14 cellular contexts compared by ENCODE assay signal in the genomic region with DNA sequence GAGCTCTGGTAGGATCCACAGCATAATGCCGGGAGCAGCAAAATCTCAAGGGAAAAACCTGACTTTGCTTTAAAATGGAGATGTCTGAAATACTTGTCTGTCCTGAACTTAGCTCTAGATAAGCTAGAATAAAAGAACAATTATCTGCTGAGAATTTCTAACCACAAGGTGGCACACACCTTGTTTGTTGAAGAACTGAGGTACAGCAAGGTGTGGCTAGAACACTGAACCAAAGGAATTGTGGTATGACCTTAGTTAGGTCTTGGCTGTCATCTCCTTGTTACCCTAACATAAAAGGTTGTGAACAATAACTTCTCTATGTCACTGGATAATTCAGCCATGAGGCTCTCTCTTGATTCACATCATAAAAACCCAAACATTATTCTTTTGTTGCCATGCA.
DNase-seq lines count a peak whose midpoint lies in the region; ATAC-seq, FAIRE-seq and TF ChIP-seq lines count a peak whose summit lies in the region.
"Had no signal": no experiment of that assay in that cellular context is flagged by ENCODE, and none has a peak within 500 bp of the region (broad histone marks: within the 10 kb centered on the region; RNA-seq: fewer than 3 reads in every experiment).

No MANE protein-coding gene starts in this region.

- no peak overlapping the region for H2BK12ac ChIP-seq in H1 (ENCODE audit: low read depth, low read length)

- H3K9me3 Mint-ChIP-seq in GM23338, result no peaks in the 10 kb centered on the region
- H3K9me3 Mint-ChIP-seq in neural progenitor cell, result no peaks in the 10 kb centered on the region
- H3K9me3 Mint-ChIP-seq: activated naive CD4-positive, alpha-beta T cell treated with anti-CD3 and anti-CD28 coated beads, Interleukin-2, amount 10 ng/mL, durations not matched to agents 7 days and 5 days; stimulated activated naive B cell treated with anti-CD40 and anti-IgM and Interleukin-4, amounts not matched to agents 10 μg/mL and 1 μg/mL and 100 μg/mL, for 72 hours had no signal

- H3K27ac Mint-ChIP-seq in GM23338 (no peak overlapping the region), neural progenitor cell (no peak overlapping the region)
- H3K27ac Mint-ChIP-seq: activated naive CD4-positive, alpha-beta T cell treated with anti-CD3 and anti-CD28 coated beads, Interleukin-2, amount 10 ng/mL, durations not matched to agents 7 days and 5 days; stimulated activated naive B cell treated with anti-CD40 and anti-IgM and Interleukin-4, amounts not matched to agents 10 μg/mL and 1 μg/mL and 100 μg/mL, for 72 hours had no signal

- no peak overlapping the region for H2BK15ac ChIP-seq in H1 (ENCODE audit: low read length)

- H3K27me3 ChIP-seq in GM23338 (ENCODE audit: insufficient read depth) (no peaks in the 10 kb centered on the region), H1 (replicated peaks in 1 of 4; ENCODE audit: control insufficient read depth in 3 of 4, extremely low read depth in 1 of 4, insufficient read depth in 3 of 4, low read length in 3 of 4) (no peaks in the 10 kb centered on the region), neural progenitor cell (no peaks in the 10 kb centered on the region)
- H3K27me3 ChIP-seq: gastrocnemius medialis had no signal

- 94% methylated on average over 1 of the region's 1 CpG; no CpG with 5 or more reads in 1 of the 2 experiments for WGBS in H1 (ENCODE audit: extremely low coverage in 1 of 2, insufficient coverage in 1 of 2, insufficient read length in 1 of 2, insufficient replicate concordance in 2 of 2, low coverage in 1 of 2, low lambda C conversion rate in 2 of 2, missing lambda C conversion rate in 1 of 2), 2 experiments

- CTCF ChIA-PET in H1 (lab: Charles Lee; ENCODE audit: partially characterized antibody), result interaction anchor here (0.7 to 5.4 kb wide), 17 partner anchors 10 to 301 kb away, joined by 3 to 43 read pairs (median 10); no protein-coding TSS in a partner anchor

- peaks cover 2% of the 10 kb centered on the region for H3K27me3 Mint-ChIP-seq in GM23338 (ENCODE audit: insufficient read depth, low read depth, poor library complexity)
- no peaks in the 10 kb centered on the region for H3K27me3 Mint-ChIP-seq in neural progenitor cell (ENCODE audit: insufficient read depth, low read depth)

- H3K4me3 Mint-ChIP-seq in GM23338 (no peak overlapping the region), neural progenitor cell (no peak overlapping the region)
- H3K4me3 Mint-ChIP-seq: activated naive CD4-positive, alpha-beta T cell treated with anti-CD3 and anti-CD28 coated beads, Interleukin-2, amount 10 ng/mL, durations not matched to agents 7 days and 5 days; stimulated activated naive B cell treated with anti-CD40 and anti-IgM and Interleukin-4, amounts not matched to agents 10 μg/mL and 1 μg/mL and 100 μg/mL, for 72 hours had no signal

- no peak overlapping the region for H2BK5ac ChIP-seq in H1 (ENCODE audit: low read depth, low read length)

- no peak overlapping the region for H4K91ac ChIP-seq in H1 (replicated peaks; ENCODE audit: insufficient read length, low read length)

- H3K9me3 ChIP-seq in H1 (ENCODE audit: insufficient read depth in 2 of 2, low read depth in 1 of 2, low read length in 1 of 2) (no peaks in the 10 kb centered on the region), neural progenitor cell (ENCODE audit: low read depth) (no peaks in the 10 kb centered on the region)
- H3K9me3 ChIP-seq: gastrocnemius medialis had no signal

- DNase-seq in GM23338 (ENCODE audit: low spot score), result peak; percentile 49
- DNase-seq in NCI-H526 (lab: John Stamatoyannopoulos, UW), result peak; percentile 18 to 44
- DNase-seq in H1 (ENCODE audit: low read depth in 1 of 2, low spot score in 2 of 2), result no peak
- DNase-seq in neural progenitor cell (ENCODE audit: low spot score), result no peak
- DNase-seq in NCI-H187 (lab: John Stamatoyannopoulos, UW), result no peak
- DNase-seq: activated CD4-positive, alpha-beta T cell treated with anti-CD3 and anti-CD28 coated beads, Interleukin-2, amount 50 U/mL, for 1 hour; activated naive CD4-positive, alpha-beta T cell treated with anti-CD3 and anti-CD28 coated beads, Interleukin-2, amount 10 ng/mL, durations not matched to agents 7 days and 5 days; COR-L47; gastrocnemius medialis; stimulated activated naive B cell treated with anti-CD40 and anti-IgM and Interleukin-4, amounts not matched to agents 10 μg/mL and 1 μg/mL and 100 μg/mL, for 72 hours had no signal

- TF ChIP-seq CTCF in GM23338 (conservative IDR thresholded peaks at IDR 0.05; ENCODE audit: low read depth in 2 of 2), result peak; percentile 45 to 50
- peak in 1 of 3 experiments; percentile 48; a peak in 2 of 4 replicates for TF ChIP-seq CTCF in H1 (IDR thresholded peaks at IDR 0.05; ENCODE audit: control extremely low read depth in 1 of 3, insufficient read depth in 1 of 3, low read depth in 1 of 3, low read length in 3 of 3)
- peak; percentile 12 for TF ChIP-seq CTCF in neural progenitor cell (IDR thresholded peaks at IDR 0.05)

- no peaks in the 10 kb centered on the region for H4K20me1 ChIP-seq in GM23338 (replicated peaks; ENCODE audit: insufficient read depth)
- no peaks in the 10 kb centered on the region for H4K20me1 ChIP-seq in H1 (replicated peaks in 1 of 2; ENCODE audit: control insufficient read depth in 1 of 2, insufficient read depth in 2 of 2, low read length in 2 of 2)
- H4K20me1 ChIP-seq in neural progenitor cell (ENCODE audit: low read depth), result no peaks in the 10 kb centered on the region

- H2AFZ ChIP-seq in GM23338 (no peak overlapping the region), H1 (ENCODE audit: low read length) (no peak overlapping the region), neural progenitor cell (replicated peaks) (no peak overlapping the region)

- H3K27ac ChIP-seq in GM23338 (ENCODE audit: low read depth) (no peak overlapping the region), H1 (ENCODE audit: low read depth, low read length) (no peak overlapping the region), neural progenitor cell (no peak overlapping the region)
- H3K27ac ChIP-seq: gastrocnemius medialis had no signal

- no peak overlapping the region for H2BK20ac ChIP-seq in H1 (ENCODE audit: low read length)

- no peaks in the 10 kb centered on the region; the same call in 1 of the 2 replicates for H3K23me2 ChIP-seq in H1 (ENCODE audit: low read depth, low read length)

- H3K4me2 ChIP-seq in GM23338 (no peak overlapping the region), H1 (ENCODE audit: insufficient read depth in 1 of 2, low read depth in 2 of 2, low read length in 2 of 2) (no peak overlapping the region), neural progenitor cell (no peak overlapping the region)

- H3K9me2 ChIP-seq in GM23338 (ENCODE audit: insufficient read depth), result no peaks in the 10 kb centered on the region

- POLR2A ChIA-PET in H1 (lab: Charles Lee; ENCODE audit: partially characterized antibody), result no interaction called here

- H3K4me1 Mint-ChIP-seq in GM23338 (peaks cover 29% of the 10 kb centered on the region), neural progenitor cell (peaks cover 15% of the 10 kb centered on the region)
- H3K4me1 Mint-ChIP-seq: activated naive CD4-positive, alpha-beta T cell treated with anti-CD3 and anti-CD28 coated beads, Interleukin-2, amount 10 ng/mL, durations not matched to agents 7 days and 5 days had no signal

- peaks cover 28% of the 10 kb centered on the region for H3K4me1 ChIP-seq in GM23338 (ENCODE audit: insufficient read depth)
- peaks cover 0 to 7% (median 0%) of the 10 kb centered on the region in 4 experiments; a peak in 1 of 7 replicates for H3K4me1 ChIP-seq in H1 (replicated peaks in 1 of 4; ENCODE audit: control insufficient read depth in 3 of 4, insufficient read depth in 4 of 4, low read length in 3 of 4)
- peaks cover 13% of the 10 kb centered on the region for H3K4me1 ChIP-seq in neural progenitor cell
- H3K4me1 ChIP-seq: gastrocnemius medialis had no signal

- H3K56ac ChIP-seq in H1 (replicated peaks; ENCODE audit: insufficient read length, low read depth, low read length), result no peak overlapping the region

- H3K36me3 ChIP-seq in GM23338 (ENCODE audit: insufficient read depth), result no peaks in the 10 kb centered on the region
- no peaks in the 10 kb centered on the region for H3K36me3 ChIP-seq in H1 (ENCODE audit: control insufficient read depth in 2 of 4, insufficient read depth in 4 of 4, low read length in 3 of 4)
- H3K36me3 ChIP-seq in neural progenitor cell, result no peaks in the 10 kb centered on the region
- H3K36me3 ChIP-seq: gastrocnemius medialis had no signal

- H3K9ac ChIP-seq in H1 (replicated peaks in 1 of 4; ENCODE audit: extremely low read depth in 1 of 4, low read depth in 3 of 4, low read length in 3 of 4) (no peak overlapping the region), neural progenitor cell (no peak overlapping the region)

- H3K14ac ChIP-seq in H1 (ENCODE audit: insufficient read length), result no peak overlapping the region

- TF ChIP-seq EP300 in H1 (IDR thresholded peaks at IDR 0.05; ENCODE audit: borderline replicate concordance in 1 of 2, low read depth in 2 of 2, low read length in 2 of 2), result no peak

- no peak overlapping the region for H3K4ac ChIP-seq in H1 (replicated peaks; ENCODE audit: insufficient read length, low read depth, low read length)

- TF ChIP-seq RAD21 in H1 (IDR thresholded peaks at IDR 0.05 in 1 of 2, conservative IDR thresholded peaks at IDR 0.05 in 1 of 2; ENCODE audit: low read depth in 2 of 2, low read length in 2 of 2), result 0 out of 4 replicates have a peak, but pooled peaks of 1 of the 2 experiments have one; percentile 8

- H3K36me3 Mint-ChIP-seq in GM23338 (ENCODE audit: low read depth) (no peaks in the 10 kb centered on the region), neural progenitor cell (no peaks in the 10 kb centered on the region)
- H3K36me3 Mint-ChIP-seq: activated naive CD4-positive, alpha-beta T cell treated with anti-CD3 and anti-CD28 coated beads, Interleukin-2, amount 10 ng/mL, durations not matched to agents 7 days and 5 days; stimulated activated naive B cell treated with anti-CD40 and anti-IgM and Interleukin-4, amounts not matched to agents 10 μg/mL and 1 μg/mL and 100 μg/mL, for 72 hours had no signal

- H3K4me3 ChIP-seq in GM23338, result no peak overlapping the region
- H3K4me3 ChIP-seq in H1 (ENCODE audit: extremely low read depth in 1 of 4, insufficient read depth in 2 of 4, low read depth in 3 of 4, low read length in 4 of 4), result no peak overlapping the region
- no peak overlapping the region for H3K4me3 ChIP-seq in neural progenitor cell
- H3K4me3 ChIP-seq: gastrocnemius medialis, lung had no signal

- H2BK120ac ChIP-seq in H1 (replicated peaks; ENCODE audit: low read depth, low read length), result no peak overlapping the region

- no peak overlapping the region for H2AK5ac ChIP-seq in H1 (ENCODE audit: low read depth, low read length)

- H3F3A ChIP-seq in GM23338 (replicated peaks; ENCODE audit: low read depth) (no peaks in the 10 kb centered on the region), neural progenitor cell (ENCODE audit: low read depth) (no peaks in the 10 kb centered on the region)

- peak; percentile 36 for FAIRE-seq in H1 (lab: Jason Lieb, UNC)

- ATAC-seq in GM23338 (peak; percentile 66), GM21390 (IDR thresholded peaks at IDR 0.05; ENCODE audit: unreplicated experiment) (no peak), HG03342 (IDR thresholded peaks at IDR 0.05; ENCODE audit: unreplicated experiment) (no peak), HG02981 (IDR thresholded peaks at IDR 0.05; ENCODE audit: unreplicated experiment) (no peak)
- ATAC-seq: gastrocnemius medialis; stimulated activated naive B cell treated with anti-CD40 and anti-IgM and Interleukin-4, amounts not matched to agents 10 μg/mL and 1 μg/mL and 100 μg/mL, for 72 hours had no signal

- TF ChIP-seq POLR2A in H1 (IDR thresholded peaks at IDR 0.05; ENCODE audit: control extremely low read depth in 1 of 2, low read depth in 2 of 2, low read length in 2 of 2), result no peak

- H3K79me1 ChIP-seq in H1 (ENCODE audit: low read depth, low read length), result no peaks in the 10 kb centered on the region

- no peak overlapping the region for H3K23ac ChIP-seq in H1 (ENCODE audit: insufficient read length)

- H3K18ac ChIP-seq in H1 (ENCODE audit: extremely low read depth, low read length), result no peak overlapping the region

- H3K79me2 ChIP-seq in GM23338 (replicated peaks; ENCODE audit: insufficient read depth) (no peaks in the 10 kb centered on the region), H1 (ENCODE audit: control insufficient read depth in 1 of 2, insufficient read depth in 2 of 2, low read length in 2 of 2) (no peaks in the 10 kb centered on the region), neural progenitor cell (ENCODE audit: low read depth) (no peaks in the 10 kb centered on the region)

- H4K8ac ChIP-seq in H1 (ENCODE audit: extremely low read depth, insufficient read depth, low read length), result no peak overlapping the region

- no peak overlapping the region for H4K5ac ChIP-seq in H1 (ENCODE audit: insufficient read length, low read depth, low read length)

Comparison
In these comparisons a context has a peak if more than half of its experiments do, and no peak if none do; other contexts are left out.
1. DNase-seq: peak in GM23338 (single experiment) and NCI-H526 (2 of 2); none in H1 (0 of 2), neural progenitor cell (single experiment) and NCI-H187 (0 of 2).